In genomic region chr13:28843594-28843993, GRCh38 we compare ENCODE assay signal across 25 cellular contexts. TPM values are rescaled to one million over a fixed set of nuclear protein-coding genes. Genes with fewer than 3 reads are reported as not detected.
DNase-seq lines count a peak whose midpoint lies in the region; ATAC-seq, FAIRE-seq and TF ChIP-seq lines count a peak whose summit lies in the region.
"Had no signal": no experiment of that assay in that cellular context is flagged by ENCODE, and none has a peak within 500 bp of the region (broad histone marks: within the 10 kb centered on the region; RNA-seq: fewer than 3 reads in every experiment).

No MANE protein-coding gene starts in this region.

- no peak for TF ChIP-seq CTCF in right atrium auricular region (IDR thresholded peaks at IDR 0.05)
- no peak for TF ChIP-seq CTCF in liver (IDR thresholded peaks at IDR 0.05; ENCODE audit: low read depth, low read length, missing input control)
- no peak for TF ChIP-seq CTCF in HepG2 (CRISPR knock-in tag; IDR thresholded peaks at IDR 0.05)
- no peak for TF ChIP-seq CTCF in right lobe of liver (IDR thresholded peaks at IDR 0.05)
- no peak for TF ChIP-seq CTCF in ovary (IDR thresholded peaks at IDR 0.05)

- H3K27ac ChIP-seq in right atrium auricular region (no peak overlapping the region), liver (ENCODE audit: low read depth in 1 of 2, low read length in 2 of 2) (peak overlapping the region in 1 of 2 donors; percentile 23), HepG2 (ENCODE audit: extremely low read length, insufficient read depth, low read length) (no peak overlapping the region), right lobe of liver (no peak overlapping the region), ovary (no peak overlapping the region)
- H3K27ac ChIP-seq: 22Rv1, BLaER1, C4-2B had no signal

- BruUV-seq in HepG2 (replicated peaks; lab: Mats Ljungman, UMichigan), result no TSS peak

- CTCF ChIA-PET in HepG2 (lab: Yijun Ruan, JAX; ENCODE audit: low intra/inter-chr PET ratio, low total read pairs), result no interaction called here

- no peak for TF ChIP-seq POLR2A in HepG2 (IDR thresholded peaks at IDR 0.05; ENCODE audit: insufficient read depth in 1 of 2, low read depth in 2 of 2, low read length in 2 of 2)
- no peak for TF ChIP-seq POLR2A in right lobe of liver (IDR thresholded peaks at IDR 0.05)
- no peak for TF ChIP-seq POLR2A in ovary (IDR thresholded peaks at IDR 0.05)

- intact Hi-C loops in Right ventricle myocardium inferior (cut with DNase I) (no loop called here), HepG2 (cut with micrococcal nuclease; ENCODE audit: unreplicated experiment) (no loop called here), right lobe of liver (cut with DNase I) (no loop called here), ovary (cut with DNase I) (no loop called here)

- H3K79me2 ChIP-seq in HepG2 (ENCODE audit: insufficient read depth, low read length), result no peaks in the 10 kb centered on the region

- H3K4me3 ChIP-seq in right atrium auricular region (no peak overlapping the region), liver (ENCODE audit: low read depth in 1 of 3, low read length in 3 of 3) (no peak overlapping the region), HepG2 (replicated peaks in 1 of 3; ENCODE audit: insufficient read depth in 1 of 3, low read depth in 2 of 3, low read length in 3 of 3) (no peak overlapping the region), right lobe of liver (no peak overlapping the region), ovary (no peak overlapping the region)
- H3K4me3 ChIP-seq: BLaER1, GM23338 had no signal

- H3K27me3 ChIP-seq in right atrium auricular region (no peaks in the 10 kb centered on the region), liver (ENCODE audit: control insufficient read depth in 4 of 4, insufficient read depth in 4 of 4, low read length in 3 of 4) (no peaks in the 10 kb centered on the region), HepG2 (ENCODE audit: control insufficient read depth in 1 of 2, insufficient read depth in 2 of 2, low read length in 2 of 2) (no peaks in the 10 kb centered on the region), right lobe of liver (no peaks in the 10 kb centered on the region), ovary (no peaks in the 10 kb centered on the region)
- H3K27me3 ChIP-seq: BLaER1 had no signal

- no peak overlapping the region for H2AFZ ChIP-seq in HepG2 (ENCODE audit: low read length)
- H2AFZ ChIP-seq: GM23338 had no signal

- H3K9ac ChIP-seq in liver (ENCODE audit: low read depth in 1 of 2, low read length in 2 of 2) (no peak overlapping the region), HepG2 (ENCODE audit: insufficient read depth, low read depth, low read length) (no peak overlapping the region)
- H3K9ac ChIP-seq: BLaER1 had no signal

- H3K4me2 ChIP-seq in HepG2 (ENCODE audit: low read depth, low read length), result no peak overlapping the region
- H3K4me2 ChIP-seq: BLaER1, GM23338 had no signal

- DNase-seq in Right ventricle myocardium inferior (ENCODE audit: missing footprints), result no peak
- DNase-seq in right atrium auricular region (ENCODE audit: low spot score), result no peak
- no peak for DNase-seq in HepG2 (ENCODE audit: low spot score)
- peak; percentile 79 for DNase-seq in cerebellum (ENCODE audit: low spot score)
- DNase-seq in right lobe of liver, result peak in 2 of 3 donors; percentile 37 to 68
- no peak for DNase-seq in ovary
- DNase-seq: CD4-positive, CD25-positive, alpha-beta regulatory T cell; CD8-positive, alpha-beta memory T cell; DMS 273 treated with DMSO at 0.1 percent for 48 hours; DMS79; EL; GF-D8; H9 had no signal

- in situ Hi-C loops in HepG2 (cut with HindIII; ENCODE audit: extremely low pct_ligation_motif_present, low pct_unique_long_range_greater_than_20kb), result no loop called here

- FAIRE-seq in HepG2 (lab: Jason Lieb, UNC), result no peak
- FAIRE-seq: A204.1, D721Med, GM12891, GM18507 had no signal

- ATAC-seq in Right ventricle myocardium inferior (peak; percentile 65), HepG2 (no peak), right lobe of liver (peak; percentile 88 to 99 (median 96)), HG03175 (IDR thresholded peaks at IDR 0.05; ENCODE audit: unreplicated experiment) (no peak)
- ATAC-seq: GM23338, HCT116 had no signal

- TF ChIP-seq EP300 in HepG2 (IDR thresholded peaks at IDR 0.05; ENCODE audit: low read depth in 2 of 2, low read length in 2 of 2) (no peak), HepG2 (CRISPR knock-in tag; IDR thresholded peaks at IDR 0.05; ENCODE audit: borderline replicate concordance) (no peak), ovary (IDR thresholded peaks at IDR 0.05) (no peak)

- TF ChIP-seq RAD21 in liver (IDR thresholded peaks at IDR 0.05) (peak in 1 of 2 donors; percentile 31), HepG2 (CRISPR knock-in tag; IDR thresholded peaks at IDR 0.05) (no peak)

- WGBS in liver, result 33% methylated on average over 4 of the region's 4 CpGs
- WGBS in HepG2 (ENCODE audit: low lambda C conversion rate), result 11% methylated on average over 4 of the region's 4 CpGs
- 29% methylated on average over 4 of the region's 4 CpGs for WGBS in right lobe of liver (ENCODE audit: insufficient coverage, low coverage, low lambda C conversion rate, missing lambda C conversion rate)
- WGBS in ovary, 3 donors, result 48 to 57% (median 50%) methylated on average over 4 of the region's 4 CpGs

- H3K4me1 ChIP-seq in right atrium auricular region (no peaks in the 10 kb centered on the region), liver (ENCODE audit: control insufficient read depth in 4 of 4, insufficient read depth in 4 of 4, low read length in 3 of 4) (peaks cover 2 to 22% (median 14%) of the 10 kb centered on the region in 4 donors), HepG2 (ENCODE audit: insufficient read depth, low read length) (no peaks in the 10 kb centered on the region), right lobe of liver (peaks cover 0 to 6% (median 2%) of the 10 kb centered on the region in 4 donors), ovary (ENCODE audit: insufficient read depth) (no peaks in the 10 kb centered on the region)
- H3K4me1 ChIP-seq: BLaER1 had no signal

- H3K9me3 ChIP-seq in right atrium auricular region, result no peaks in the 10 kb centered on the region
- H3K9me3 ChIP-seq in liver (ENCODE audit: control insufficient read depth in 4 of 4, low read length in 3 of 4), result no peaks in the 10 kb centered on the region
- H3K9me3 ChIP-seq in HepG2 (ENCODE audit: low read length), result no peaks in the 10 kb centered on the region
- no peaks in the 10 kb centered on the region for H3K9me3 ChIP-seq in right lobe of liver
- H3K9me3 ChIP-seq in ovary, result no peaks in the 10 kb centered on the region
- H3K9me3 ChIP-seq: BLaER1 had no signal

- H4K20me1 ChIP-seq in HepG2 (ENCODE audit: insufficient read depth, low read length), result no peaks in the 10 kb centered on the region
- H4K20me1 ChIP-seq: BLaER1 had no signal

- no peaks in the 10 kb centered on the region for H3K36me3 ChIP-seq in right atrium auricular region
- peaks cover 0 to 1% (median 0%) of the 10 kb centered on the region in 4 donors for H3K36me3 ChIP-seq in liver (ENCODE audit: control insufficient read depth in 4 of 4, insufficient read depth in 3 of 4, low read depth in 1 of 4, low read length in 3 of 4)
- H3K36me3 ChIP-seq in HepG2 (replicated peaks in 1 of 2; ENCODE audit: control insufficient read depth in 1 of 2, insufficient read depth in 2 of 2, low read length in 2 of 2), result no peaks in the 10 kb centered on the region
- no peaks in the 10 kb centered on the region for H3K36me3 ChIP-seq in right lobe of liver
- no peaks in the 10 kb centered on the region for H3K36me3 ChIP-seq in ovary
- H3K36me3 ChIP-seq: BLaER1 had no signal

- POLR2A ChIA-PET in HepG2 (lab: Yijun Ruan, JAX), result no interaction called here

TF ChIP-seq in liver, 16 proteins besides CTCF, POLR2A, EP300 and RAD21 (continues in another document):
- TF ChIP-seq RXRA (IDR thresholded peaks at IDR 0.05) (peak; percentile 16 to 69), YY1 (IDR thresholded peaks at IDR 0.05) (peak; percentile 46)

TF ChIP-seq in HepG2, 621 proteins besides CTCF, POLR2A, EP300 and RAD21 (continues in another document):
- TF ChIP-seq ZFP36L1 (CRISPR knock-in tag; IDR thresholded peaks at IDR 0.05), result no peak

RNA-seq across cellular contexts. Expression of gene MTUS2, which starts 23.5 kb away (rescaled TPM):
- total RNA-seq in Right ventricle myocardium inferior (106 TPM), right atrium auricular region (100 to 1,000 TPM in 1 of 2 donors, 10 to 100 TPM in 1; 34.6 to 142 TPM), liver (under 1 TPM; under 0.01 to 0.25 TPM), HepG2 (2016; rRNA removed; fragmentation: Illumina TruSeq; extraction: Trizol) (not detected in 2 replicates), cerebellum (16.0 TPM), right lobe of liver (1 to 10 TPM in 3 of 6 experiments, under 1 TPM in 3; 0.15 to 2.2 (median 0.98) TPM), ovary (1 to 10 TPM; 1.5 to 8.7 (median 5.4) TPM)
- polyA plus RNA-seq in liver (under 1 TPM; 0.04 to 0.70 TPM), HepG2 (2011; rRNA removed) (not detected in 2 replicates), ovary (1 to 10 TPM; 3.1 to 8.3 TPM)
- not detected in 2 replicates for total RNA-seq in HepG2 (2016; cell fraction: cytosol; rRNA removed; fragmentation: Illumina TruSeq; extraction: Trizol; ENCODE audit: low read depth)
- total RNA-seq in HepG2 (2016; cell fraction: insoluble cytoplasmic fraction; rRNA removed; fragmentation: Illumina TruSeq; extraction: Trizol), result not detected in 2 replicates
- total RNA-seq in HepG2 (2016; cell fraction: membrane; rRNA removed; fragmentation: Illumina TruSeq; extraction: Trizol), result not detected in 2 replicates
- not detected in 2 replicates for total RNA-seq in HepG2 (2016; cell fraction: nucleus; rRNA removed; fragmentation: Illumina TruSeq; extraction: Trizol)
- polyA plus RNA-seq in HepG2 (2011; cell fraction: cytosol; rRNA removed), result not detected in 2 replicates
- not detected in 2 replicates for polyA plus RNA-seq in HepG2 (2011; cell fraction: nucleus; rRNA removed)
- polyA plus RNA-seq in HepG2 (2012), result not detected in 2 replicates
- not detected in 2 replicates for polyA plus RNA-seq in HepG2 (2016; cell fraction: cytosol; fragmentation: Illumina TruSeq; extraction: Trizol; ENCODE audit: low read depth)
- not detected in 2 replicates for polyA plus RNA-seq in HepG2 (2016; cell fraction: insoluble cytoplasmic fraction; fragmentation: Illumina TruSeq; extraction: Trizol; ENCODE audit: low read depth)
- polyA plus RNA-seq in HepG2 (2016; cell fraction: membrane; fragmentation: Illumina TruSeq; extraction: Trizol; ENCODE audit: low read depth), result not detected in 2 replicates
- polyA plus RNA-seq in HepG2 (2016; cell fraction: nucleus; fragmentation: Illumina TruSeq; extraction: Trizol; ENCODE audit: insufficient read depth, low read depth), result not detected in 2 replicates
- 9.8 TPM in 1 of 2 replicates, not detected in the other for polyA minus RNA-seq in HepG2 (2011; rRNA and poly(A)+ RNA removed; ENCODE audit: low replicate concordance)
- not detected in 2 replicates for polyA minus RNA-seq in HepG2 (2011; cell fraction: cytosol; rRNA and poly(A)+ RNA removed)
- not detected in 2 replicates for polyA minus RNA-seq in HepG2 (2011; cell fraction: nucleus; rRNA and poly(A)+ RNA removed)
- total RNA-seq: B cell; CD4-positive, CD25-positive, alpha-beta regulatory T cell; CD8-positive, alpha-beta memory T cell had no signal

Comparison
In these comparisons a context has a peak if more than half of its experiments do, and no peak if none do; other contexts are left out.
1. ATAC-seq: peak in Right ventricle myocardium inferior (single experiment) and right lobe of liver (4 of 4); none in HepG2 (single experiment) and HG03175 (single experiment).
2. DNase-seq: peak in cerebellum (single experiment) and right lobe of liver (2 of 3); none in Right ventricle myocardium inferior (single experiment), right atrium auricular region (single experiment), HepG2 (single experiment) and ovary (0 of 5).